10 cellular contexts compared by ENCODE assay signal in the genomic region with DNA sequence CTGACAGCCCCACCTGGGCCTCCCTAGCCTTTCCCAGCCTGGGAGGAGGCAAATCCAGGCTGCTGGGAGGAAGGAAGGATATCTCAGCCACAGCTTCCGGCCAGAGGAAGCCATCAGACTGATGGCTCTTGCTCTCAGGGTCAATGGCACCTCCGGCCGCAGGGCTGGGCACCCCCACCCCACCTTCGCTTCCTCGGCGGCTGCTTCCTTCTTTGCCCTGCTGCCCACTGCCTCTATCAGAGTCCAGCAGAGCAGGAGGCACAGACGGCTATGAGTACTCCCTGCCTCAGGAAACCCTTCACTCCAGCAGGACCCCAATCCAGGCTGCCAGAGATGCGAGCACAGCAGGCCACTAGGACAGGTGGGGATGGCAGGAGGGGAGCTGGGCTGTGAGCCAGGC. TPM values are rescaled to one million over a fixed set of nuclear protein-coding genes. Genes with fewer than 3 reads are reported as not detected.
DNase-seq lines count a peak whose midpoint lies in the region; ATAC-seq and TF ChIP-seq lines count a peak whose summit lies in the region.
"Had no signal": no experiment of that assay in that cellular context is flagged by ENCODE, and none has a peak within 500 bp of the region (broad histone marks: within the 10 kb centered on the region; RNA-seq: fewer than 3 reads in every experiment).

No MANE protein-coding gene starts in this region.

- H3K4me3 Mint-ChIP-seq in CD8-positive, alpha-beta T cell: peak overlapping the region; percentile 11
- peak overlapping the region; percentile 83 for H3K4me3 Mint-ChIP-seq in endodermal cell

- no peak for ATAC-seq in CD8-positive, alpha-beta T cell
- no peak for ATAC-seq in HG03108 (IDR thresholded peaks at IDR 0.05; ENCODE audit: unreplicated experiment)
- ATAC-seq in activated CD4-positive, CD25-positive, alpha-beta regulatory T cell treated with anti-CD3 and anti-CD28 coated beads, Interleukin-2, amount 50 U/mL, for 24 hours: no peak
- ATAC-seq in GM19463 (IDR thresholded peaks at IDR 0.05; ENCODE audit: unreplicated experiment): no peak

- no peak overlapping the region for H3K4me2 ChIP-seq in parathyroid adenoma (ENCODE audit: low read length)

- H3K36me3 Mint-ChIP-seq in CD8-positive, alpha-beta T cell: peaks cover 50% of the 10 kb centered on the region
- H3K36me3 Mint-ChIP-seq in endodermal cell (ENCODE audit: low read depth): peaks cover 40% of the 10 kb centered on the region

- H3K9ac ChIP-seq in endodermal cell (ENCODE audit: extremely low read depth, low read length, poor library complexity, severe bottlenecking) (no peak overlapping the region), parathyroid adenoma (no peak overlapping the region)

- peak overlapping the region; percentile 37 for H3K27ac Mint-ChIP-seq in CD8-positive, alpha-beta T cell
- H3K27ac Mint-ChIP-seq in endodermal cell: no peak overlapping the region

- POLR2A ChIA-PET in CD8-positive, alpha-beta T cell (lab: Charles Lee): no interaction called here

- no peaks in the 10 kb centered on the region for H3K27me3 ChIP-seq in CD8-positive, alpha-beta T cell (ENCODE audit: insufficient read depth, low read length)
- H3K27me3 ChIP-seq in endodermal cell (ENCODE audit: control insufficient read depth, insufficient read depth, low read length, poor library complexity, severe bottlenecking): no peaks in the 10 kb centered on the region
- no peaks in the 10 kb centered on the region for H3K27me3 ChIP-seq in parathyroid adenoma (ENCODE audit: control insufficient read depth, insufficient read depth, low read length)
- H3K27me3 ChIP-seq: thyroid gland had no signal

- H3K27me3 Mint-ChIP-seq in CD8-positive, alpha-beta T cell (ENCODE audit: low read depth): no peaks in the 10 kb centered on the region
- H3K27me3 Mint-ChIP-seq in endodermal cell (ENCODE audit: insufficient read depth): no peaks in the 10 kb centered on the region

- 95% methylated on average over 8 of the region's 8 CpGs; no CpG with 5 or more reads in 1 of the 2 experiments for WGBS in endodermal cell (ENCODE audit: insufficient coverage in 1 of 2, insufficient read length in 1 of 2), 2 experiments

- H3K9me3 ChIP-seq in CD8-positive, alpha-beta T cell (ENCODE audit: low read length): no peaks in the 10 kb centered on the region
- H3K9me3 ChIP-seq in endodermal cell (ENCODE audit: control insufficient read depth, low read length) (no peaks in the 10 kb centered on the region), parathyroid adenoma (ENCODE audit: control insufficient read depth, low read length) (no peaks in the 10 kb centered on the region)
- H3K9me3 ChIP-seq: thyroid gland had no signal

- no peak overlapping the region for H3K4me3 ChIP-seq in CD8-positive, alpha-beta T cell (ENCODE audit: low read depth, low read length)
- no peak overlapping the region for H3K4me3 ChIP-seq in endodermal cell (ENCODE audit: low read length)
- no peak overlapping the region for H3K4me3 ChIP-seq in parathyroid adenoma (ENCODE audit: low read depth, low read length)
- H3K4me3 ChIP-seq: thyroid gland had no signal

- H3K4me1 ChIP-seq in CD8-positive, alpha-beta T cell (ENCODE audit: insufficient read depth, low read length): peaks cover 33% of the 10 kb centered on the region
- H3K4me1 ChIP-seq in endodermal cell (ENCODE audit: control insufficient read depth, insufficient read depth, low read length) (no peaks in the 10 kb centered on the region), parathyroid adenoma (peaks cover 10% of the 10 kb centered on the region)

- H3K4me1 Mint-ChIP-seq in CD8-positive, alpha-beta T cell (ENCODE audit: low read depth): peaks cover 37% of the 10 kb centered on the region
- H3K4me1 Mint-ChIP-seq in endodermal cell: peaks cover 16% of the 10 kb centered on the region

- DNase-seq in CD8-positive, alpha-beta T cell: no peak
- peak; percentile 42 for DNase-seq in RPMI7951 (ENCODE audit: low read depth)
- no peak for DNase-seq in endodermal cell
- DNase-seq in HT-29 (ENCODE audit: low spot score): no peak
- DNase-seq: activated CD8-positive, alpha-beta memory T cell treated with anti-CD3 and anti-CD28 coated beads, Interleukin-2, amount 50 U/mL, for 48 hours; thyroid gland had no signal

- peaks cover 2% of the 10 kb centered on the region for H3K79me2 ChIP-seq in parathyroid adenoma

- peaks cover 26% of the 10 kb centered on the region for H3K36me3 ChIP-seq in CD8-positive, alpha-beta T cell (ENCODE audit: insufficient read depth, low read length)
- H3K36me3 ChIP-seq in endodermal cell (ENCODE audit: control insufficient read depth, insufficient read depth, low read length): peaks cover 54% of the 10 kb centered on the region
- no peaks in the 10 kb centered on the region for H3K36me3 ChIP-seq in parathyroid adenoma (ENCODE audit: control insufficient read depth, insufficient read depth, low read length)

- intact Hi-C loops in CD8-positive, alpha-beta T cell (cut with DNase I, micrococcal nuclease): no loop called here

- no peaks in the 10 kb centered on the region for H3K9me3 Mint-ChIP-seq in CD8-positive, alpha-beta T cell
- no peaks in the 10 kb centered on the region for H3K9me3 Mint-ChIP-seq in endodermal cell

- no peak overlapping the region for H2AFZ ChIP-seq in parathyroid adenoma

- no peak overlapping the region for H3K27ac ChIP-seq in CD8-positive, alpha-beta T cell (ENCODE audit: low read depth, low read length)
- H3K27ac ChIP-seq in endodermal cell (ENCODE audit: low read depth, low read length): no peak overlapping the region
- H3K27ac ChIP-seq in parathyroid adenoma: peak overlapping the region; percentile 11

- TF ChIP-seq CTCF in CD8-positive, alpha-beta T cell (IDR thresholded peaks at IDR 0.05): no peak
- TF ChIP-seq CTCF in endodermal cell (conservative IDR thresholded peaks at IDR 0.05) (no peak), parathyroid adenoma (IDR thresholded peaks at IDR 0.05) (no peak)

- CTCF ChIA-PET in CD8-positive, alpha-beta T cell (lab: Charles Lee): interaction anchor here (4.0 to 26.7 kb wide), 2 partner anchors 9 to 77 kb away, joined by 27 to 651 read pairs; partner anchors contain the start of gene ANKRD39

RNA-seq across cellular contexts. Expression of gene SEMA4C, which starts 3.3 kb away (rescaled TPM):
- total RNA-seq in CD8-positive, alpha-beta T cell: 10 to 100 TPM; 40.0 to 45.7 TPM
- 30.3 and 41.0 TPM in 2 replicates for total RNA-seq in RPMI7951 (2014; rRNA removed; shearing (Covaris generic))
- 10 to 100 TPM; 82.5 to 92.1 TPM for total RNA-seq in endodermal cell
- 76.4 TPM for polyA plus RNA-seq in endodermal cell (2013, experiment 1 of 2)
- polyA plus RNA-seq in endodermal cell (2013, experiment 2 of 2): 67.9 TPM
- 8.6 and 8.8 TPM in 2 replicates for total RNA-seq in HT-29 (2014; rRNA removed; shearing (Covaris generic))

RNA-seq across cellular contexts. Expression of gene ANKRD39, which starts 8.8 kb away (rescaled TPM):
- total RNA-seq in CD8-positive, alpha-beta T cell: 10 to 100 TPM; 13.9 to 16.4 TPM
- 20.7 and 25.8 TPM in 2 replicates for total RNA-seq in RPMI7951 (2014; rRNA removed; shearing (Covaris generic))
- 10 to 100 TPM; 14.6 to 16.7 TPM for total RNA-seq in endodermal cell
- 13.0 TPM for polyA plus RNA-seq in endodermal cell (2013, experiment 1 of 2)
- polyA plus RNA-seq in endodermal cell (2013, experiment 2 of 2): 14.1 TPM
- 26.8 and 31.7 TPM in 2 replicates for total RNA-seq in HT-29 (2014; rRNA removed; shearing (Covaris generic))

RNA-seq across cellular contexts. Expression of gene ANKRD23, which starts 22.8 kb away (rescaled TPM):
- 1 to 10 TPM; 5.7 to 6.5 TPM for total RNA-seq in CD8-positive, alpha-beta T cell
- total RNA-seq in RPMI7951 (2014; rRNA removed; shearing (Covaris generic)): 0.84 and 1.8 TPM in 2 replicates
- 1 to 10 TPM; 2.6 to 3.6 TPM for total RNA-seq in endodermal cell
- 3.5 TPM for polyA plus RNA-seq in endodermal cell (2013, experiment 1 of 2)
- polyA plus RNA-seq in endodermal cell (2013, experiment 2 of 2): 2.6 TPM
- total RNA-seq in HT-29 (2014; rRNA removed; shearing (Covaris generic)): 3.5 and 4.1 TPM in 2 replicates

RNA-seq across cellular contexts. Expression of gene CNNM3, which starts 50.5 kb away (rescaled TPM):
- total RNA-seq in CD8-positive, alpha-beta T cell: 10 to 100 TPM; 40.1 to 41.8 TPM
- 3.6 and 4.8 TPM in 2 replicates for total RNA-seq in RPMI7951 (2014; rRNA removed; shearing (Covaris generic))
- total RNA-seq in endodermal cell: 10 to 100 TPM; 33.1 to 34.8 TPM
- polyA plus RNA-seq in endodermal cell (2013, experiment 1 of 2): 16.5 TPM
- polyA plus RNA-seq in endodermal cell (2013, experiment 2 of 2): 14.9 TPM
- total RNA-seq in HT-29 (2014; rRNA removed; shearing (Covaris generic)): 21.2 and 24.9 TPM in 2 replicates
